27 cellular contexts compared by ENCODE assay signal in the genomic region with DNA sequence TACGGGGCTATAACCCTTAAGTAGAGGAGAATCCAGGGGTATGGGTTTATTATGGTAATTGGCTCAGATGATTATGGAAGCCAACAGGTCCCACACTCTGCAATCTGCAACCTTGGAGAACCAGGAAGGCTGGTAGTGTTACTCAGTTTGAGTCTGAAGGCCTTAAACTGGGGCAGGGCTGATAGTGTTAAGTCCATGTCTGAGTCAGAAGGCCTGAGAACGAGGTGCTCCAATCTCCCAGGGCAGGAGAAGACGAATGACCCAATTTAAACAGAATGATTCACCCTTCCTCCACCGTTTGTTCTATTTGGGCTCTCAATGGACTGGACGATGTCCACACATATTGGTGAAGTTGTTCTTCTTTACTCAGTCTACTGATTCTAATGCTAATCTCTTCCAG.
DNase-seq lines count a peak whose midpoint lies in the region; ATAC-seq and TF ChIP-seq lines count a peak whose summit lies in the region.
"Had no signal": no experiment of that assay in that cellular context is flagged by ENCODE, and none has a peak within 500 bp of the region (broad histone marks: within the 10 kb centered on the region; RNA-seq: fewer than 3 reads in every experiment).

No MANE protein-coding gene starts in this region.

- no peaks in the 10 kb centered on the region for H3K4me1 ChIP-seq in breast epithelium
- H3K4me1 ChIP-seq in mesendoderm (ENCODE audit: control insufficient read depth, low read depth, low read length): no peaks in the 10 kb centered on the region

- no TSS peak for BruUV-seq in MCF 10A (replicated peaks; lab: Mats Ljungman, UMichigan)

- no peak overlapping the region for H3K23ac ChIP-seq in mesendoderm (ENCODE audit: low read length)

- H3K27me3 ChIP-seq in breast epithelium (no peaks in the 10 kb centered on the region), mesendoderm (ENCODE audit: insufficient read depth, low read length, poor library complexity) (no peaks in the 10 kb centered on the region)

- no peak overlapping the region for H3K4me2 ChIP-seq in mesendoderm (ENCODE audit: low read length)
- H3K4me2 ChIP-seq: KMS-11 had no signal

- no peak overlapping the region for H2BK5ac ChIP-seq in mesendoderm (ENCODE audit: low read length)

- H3K56ac ChIP-seq in mesendoderm (ENCODE audit: low read length): no peak overlapping the region

- H3K27me3 Mint-ChIP-seq in MCF 10A (ENCODE audit: insufficient read depth, unreplicated experiment): no peaks in the 10 kb centered on the region
- H3K27me3 Mint-ChIP-seq: B cell, IgD-negative memory B cell had no signal

- TF ChIP-seq CTCF in MCF 10A (IDR thresholded peaks at IDR 0.05; ENCODE audit: unreplicated experiment) (no peak), breast epithelium (IDR thresholded peaks at IDR 0.05) (no peak), epithelial cell of esophagus (IDR thresholded peaks at IDR 0.05; ENCODE audit: insufficient read depth, low read depth, low read length, missing control alignments) (no peak), GM10248 (IDR thresholded peaks at IDR 0.05; ENCODE audit: control extremely low read depth, extremely low read depth, low read depth, missing control alignments) (no peak)

- H3K4me3 ChIP-seq in breast epithelium (no peak overlapping the region), epithelial cell of esophagus (ENCODE audit: low read length) (no peak overlapping the region), mesendoderm (ENCODE audit: low read length) (no peak overlapping the region)

- H3K4me1 Mint-ChIP-seq in MCF 10A (ENCODE audit: insufficient read depth, unreplicated experiment): peaks cover 7% of the 10 kb centered on the region
- H3K4me1 Mint-ChIP-seq: B cell, IgD-negative memory B cell had no signal

- H3K79me2 ChIP-seq in mesendoderm (ENCODE audit: control insufficient read depth, insufficient read depth, low read length): no peaks in the 10 kb centered on the region

- POLR2A ChIA-PET in MCF 10A (lab: Yijun Ruan, JAX) (no interaction called here), GM10248 (lab: Yijun Ruan, JAX) (no interaction called here)

- WGBS in mesendoderm (ENCODE audit: extremely low coverage, insufficient coverage, low lambda C conversion rate): no CpG with 5 or more reads among the region's 5 CpGs

- DNase-seq in MCF 10A (ENCODE audit: unreplicated experiment) (peak; percentile 21), breast epithelium (ENCODE audit: low spot score in 2 of 2) (no peak), epithelial cell of esophagus (ENCODE audit: low read depth) (peak; percentile 30), mesendoderm (peak; percentile 3), GM10248 (ENCODE audit: extremely low spot score) (no peak)
- DNase-seq in activated CD4-positive, alpha-beta T cell treated with anti-CD3 and anti-CD28 coated beads for 4 hours: no peak
- DNase-seq: CD8-positive, alpha-beta memory T cell; DMS 273 treated with DMSO at 0.1 percent for 48 hours; DMS79 treated with DMSO at 0.1 percent for 48 hours; GOT3; HCEC 1CT; NCI-H1092 treated with DMSO at 0.1 percent for 48 hours; NCI-H1436; NCI-H187; NCI-H2081 treated with DMSO at 0.1 percent for 48 hours; NCI-H2171; NCI-H226; NCI-H510A; NCI-H69; RPMI8226; SHP77 had no signal

- no peaks in the 10 kb centered on the region for H3K79me1 ChIP-seq in mesendoderm (ENCODE audit: low read length)

- TF ChIP-seq POLR2A in breast epithelium (IDR thresholded peaks at IDR 0.05): no peak

- H3K4ac ChIP-seq in mesendoderm (ENCODE audit: low read depth, low read length): no peak overlapping the region

- H3K27ac ChIP-seq in breast epithelium (no peak overlapping the region), mesendoderm (ENCODE audit: low read depth, low read length) (no peak overlapping the region)
- H3K27ac ChIP-seq: 22Rv1, C4-2B, KMS-11 had no signal

- no peak overlapping the region for H3K18ac ChIP-seq in mesendoderm (ENCODE audit: low read length)

- H3K36me3 Mint-ChIP-seq in MCF 10A (ENCODE audit: insufficient read depth, unreplicated experiment): no peaks in the 10 kb centered on the region
- H3K36me3 Mint-ChIP-seq: CD8-positive, alpha-beta memory T cell; IgD-negative memory B cell had no signal

- H2AK5ac ChIP-seq in mesendoderm (ENCODE audit: low read length): no peak overlapping the region

- H3K9me3 ChIP-seq in breast epithelium: no peaks in the 10 kb centered on the region

- ATAC-seq in GM18511 (IDR thresholded peaks at IDR 0.05; ENCODE audit: unreplicated experiment): no peak

- H3K36me3 ChIP-seq in breast epithelium (no peaks in the 10 kb centered on the region), mesendoderm (ENCODE audit: control insufficient read depth, insufficient read depth, low read length) (no peaks in the 10 kb centered on the region)

- CTCF ChIA-PET in MCF 10A (lab: Yijun Ruan, JAX): no interaction called here
- CTCF ChIA-PET in GM10248 (lab: Yijun Ruan, JAX): no interaction called here

- H4K8ac ChIP-seq in mesendoderm (ENCODE audit: low read depth, low read length): no peak overlapping the region

- no peak overlapping the region for H3K27ac Mint-ChIP-seq in MCF 10A (ENCODE audit: low read depth, unreplicated experiment)
- H3K27ac Mint-ChIP-seq: B cell, IgD-negative memory B cell had no signal

- no peak overlapping the region for H3K4me3 Mint-ChIP-seq in MCF 10A (ENCODE audit: unreplicated experiment)
- H3K4me3 Mint-ChIP-seq: B cell; CD8-positive, alpha-beta memory T cell; IgD-negative memory B cell had no signal

- peaks cover 9% of the 10 kb centered on the region for H3K9me3 Mint-ChIP-seq in MCF 10A (ENCODE audit: unreplicated experiment)

- no peak overlapping the region for H2BK120ac ChIP-seq in mesendoderm (ENCODE audit: low read depth, low read length)

- no peak overlapping the region for H2BK15ac ChIP-seq in mesendoderm (replicated peaks; ENCODE audit: low read depth)

- intact Hi-C loops in MCF 10A (cut with micrococcal nuclease) (no loop called here), breast epithelium (cut with DNase I; ENCODE audit: low total_unique reads) (no loop called here)

- no peak overlapping the region for H4K5ac ChIP-seq in mesendoderm (ENCODE audit: low read length)

- H3K9ac ChIP-seq in mesendoderm (ENCODE audit: low read length): no peak overlapping the region
- H3K9ac ChIP-seq: KMS-11 had no signal

Comparison
In these comparisons a context has a peak if more than half of its experiments do, and no peak if none do; other contexts are left out.
1. DNase-seq: peak in MCF 10A (single experiment), epithelial cell of esophagus (single experiment) and mesendoderm (single experiment); none in breast epithelium (0 of 2), GM10248 (single experiment) and activated CD4-positive, alpha-beta T cell treated with anti-CD3 and anti-CD28 coated beads for 4 hours (0 of 2).